In the genomic region with DNA sequence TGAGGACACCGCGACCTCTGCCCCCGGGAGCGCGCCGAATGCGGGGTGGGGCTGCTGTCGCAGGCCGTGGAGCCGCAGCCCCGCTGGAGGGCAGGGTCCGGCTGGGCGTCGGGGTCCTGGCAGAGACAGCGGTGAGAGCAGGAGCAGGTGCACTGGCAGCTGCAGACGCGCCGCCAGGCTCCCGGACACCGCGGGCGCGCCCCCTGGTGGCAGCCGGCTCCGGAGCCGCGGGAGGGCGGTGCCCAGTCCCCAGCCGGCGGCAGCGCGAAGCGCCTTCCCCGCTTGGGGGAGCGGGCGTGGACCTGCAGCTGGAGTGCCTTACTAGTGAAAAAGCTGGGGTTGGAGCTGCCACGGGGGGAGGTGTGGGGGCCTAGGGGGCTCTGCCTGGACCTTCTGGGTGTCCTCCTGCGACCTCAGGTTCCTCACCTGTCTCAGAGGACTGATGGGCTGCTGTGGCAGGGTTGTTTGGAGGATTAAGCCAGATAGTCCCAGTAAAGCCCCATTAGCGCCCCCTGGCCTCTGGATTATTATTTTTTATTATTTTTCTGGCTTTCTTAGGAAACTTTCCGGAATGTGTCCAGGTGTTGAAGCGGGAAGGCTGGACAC, we compare ENCODE assay signal across 1 cellular context.
TF ChIP-seq lines count a peak whose summit lies in the region.

No MANE protein-coding gene starts in this region.

TF ChIP-seq in GM12878, 131 proteins besides CTCF, POLR2A, EP300 and RAD21 (continued from another document):
- TF ChIP-seq, protein P1, sequence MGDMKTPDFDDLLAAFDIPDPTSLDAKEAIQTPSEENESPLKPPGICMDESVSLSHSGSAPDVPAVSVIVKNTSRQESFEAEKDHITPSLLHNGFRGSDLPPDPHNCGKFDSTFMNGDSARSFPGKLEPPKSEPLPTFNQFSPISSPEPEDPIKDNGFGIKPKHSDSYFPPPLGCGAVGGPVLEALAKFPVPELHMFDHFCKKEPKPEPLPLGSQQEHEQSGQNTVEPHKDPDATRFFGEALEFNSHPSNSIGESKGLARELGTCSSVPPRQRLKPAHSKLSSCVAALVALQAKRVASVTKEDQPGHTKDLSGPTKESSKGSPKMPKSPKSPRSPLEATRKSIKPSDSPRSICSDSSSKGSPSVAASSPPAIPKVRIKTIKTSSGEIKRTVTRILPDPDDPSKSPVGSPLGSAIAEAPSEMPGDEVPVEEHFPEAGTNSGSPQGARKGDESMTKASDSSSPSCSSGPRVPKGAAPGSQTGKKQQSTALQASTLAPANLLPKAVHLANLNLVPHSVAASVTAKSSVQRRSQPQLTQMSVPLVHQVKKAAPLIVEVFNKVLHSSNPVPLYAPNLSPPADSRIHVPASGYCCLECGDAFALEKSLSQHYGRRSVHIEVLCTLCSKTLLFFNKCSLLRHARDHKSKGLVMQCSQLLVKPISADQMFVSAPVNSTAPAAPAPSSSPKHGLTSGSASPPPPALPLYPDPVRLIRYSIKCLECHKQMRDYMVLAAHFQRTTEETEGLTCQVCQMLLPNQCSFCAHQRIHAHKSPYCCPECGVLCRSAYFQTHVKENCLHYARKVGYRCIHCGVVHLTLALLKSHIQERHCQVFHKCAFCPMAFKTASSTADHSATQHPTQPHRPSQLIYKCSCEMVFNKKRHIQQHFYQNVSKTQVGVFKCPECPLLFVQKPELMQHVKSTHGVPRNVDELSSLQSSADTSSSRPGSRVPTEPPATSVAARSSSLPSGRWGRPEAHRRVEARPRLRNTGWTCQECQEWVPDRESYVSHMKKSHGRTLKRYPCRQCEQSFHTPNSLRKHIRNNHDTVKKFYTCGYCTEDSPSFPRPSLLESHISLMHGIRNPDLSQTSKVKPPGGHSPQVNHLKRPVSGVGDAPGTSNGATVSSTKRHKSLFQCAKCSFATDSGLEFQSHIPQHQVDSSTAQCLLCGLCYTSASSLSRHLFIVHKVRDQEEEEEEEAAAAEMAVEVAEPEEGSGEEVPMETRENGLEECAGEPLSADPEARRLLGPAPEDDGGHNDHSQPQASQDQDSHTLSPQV (IDR thresholded peaks at IDR 0.05), result 0 out of 2 replicates have a peak, but pooled peaks have one; percentile 31
- 0 out of 2 replicates have a peak, but pooled peaks have one; percentile 34 for TF ChIP-seq YY1 (IDR thresholded peaks at IDR 0.05; ENCODE audit: low read depth, low read length)
- TF ChIP-seq BHLHE40 (IDR thresholded peaks at IDR 0.05; ENCODE audit: borderline replicate concordance in 1 of 2, low read depth in 2 of 2, low read length in 1 of 2), result peak in 1 of 2 experiments; percentile 67; a peak in 2 of 4 replicates
- TF ChIP-seq TCF3 (IDR thresholded peaks at IDR 0.05; ENCODE audit: borderline replicate concordance, insufficient read depth, low read depth, low read length), result peak; percentile 81
